8 cellular contexts compared by ENCODE assay signal in the genomic region with DNA sequence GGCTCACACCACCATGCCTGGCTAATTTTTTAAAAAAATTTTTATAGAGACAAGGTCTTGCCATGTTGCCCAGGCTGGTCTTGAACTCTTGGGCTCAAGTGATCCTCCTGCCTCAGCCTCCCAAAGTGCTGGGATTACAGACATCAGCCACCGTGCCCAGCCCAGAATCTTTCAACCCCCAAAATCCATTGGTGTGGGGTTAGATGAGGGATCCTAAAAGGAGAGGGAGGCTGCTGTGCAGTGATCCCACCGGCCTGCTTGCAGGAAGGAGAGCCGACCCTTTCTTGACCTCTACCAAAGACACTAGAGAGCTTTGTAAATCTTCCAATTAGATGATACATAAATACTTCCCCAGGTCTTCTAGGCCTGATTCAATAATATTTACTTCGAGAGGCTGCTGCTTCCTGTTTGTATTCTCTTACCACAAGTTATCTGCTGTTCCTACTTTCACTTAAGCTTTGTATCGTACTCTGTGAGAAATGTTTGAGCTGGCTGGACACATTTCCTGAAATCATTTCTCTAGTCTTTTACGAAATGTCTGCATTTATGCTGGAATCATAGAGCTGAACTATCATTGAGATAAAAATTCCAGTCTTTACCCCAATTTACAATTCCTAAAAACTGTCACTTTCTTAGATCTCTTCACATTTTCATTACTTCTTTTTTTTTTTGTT. TPM values are rescaled to one million over a fixed set of nuclear protein-coding genes. Genes with fewer than 3 reads are reported as not detected.
DNase-seq lines count a peak whose midpoint lies in the region; ATAC-seq and TF ChIP-seq lines count a peak whose summit lies in the region.

No MANE protein-coding gene starts in this region.

- no peaks in the 10 kb centered on the region for H3K36me3 ChIP-seq in upper lobe of right lung

- peaks cover 64% of the 10 kb centered on the region for H3K4me1 Mint-ChIP-seq in activated naive CD4-positive, alpha-beta T cell treated with anti-CD3 and anti-CD28 coated beads, Interleukin-2, amount 10 ng/mL, durations not matched to agents 7 days and 5 days
- peaks cover 64% of the 10 kb centered on the region for H3K4me1 Mint-ChIP-seq in activated T-cell treated with anti-CD3 and anti-CD28 coated beads, Interleukin-2, amount 50 U/mL, for 24 hours (ENCODE audit: low read depth)

- H3K27ac Mint-ChIP-seq in activated naive CD4-positive, alpha-beta T cell treated with anti-CD3 and anti-CD28 coated beads, Interleukin-2, amount 10 ng/mL, durations not matched to agents 7 days and 5 days = peak overlapping the region; percentile 98
- H3K27ac Mint-ChIP-seq in activated T-cell treated with anti-CD3 and anti-CD28 coated beads, Interleukin-2, amount 50 U/mL, for 24 hours = peak overlapping the region; percentile 88

- H3K27ac ChIP-seq in upper lobe of right lung = peak overlapping the region; percentile 86

- H3K9me3 ChIP-seq in upper lobe of right lung = no peaks in the 10 kb centered on the region

- no peaks in the 10 kb centered on the region for H3K9me3 Mint-ChIP-seq in activated naive CD4-positive, alpha-beta T cell treated with anti-CD3 and anti-CD28 coated beads, Interleukin-2, amount 10 ng/mL, durations not matched to agents 7 days and 5 days
- no peaks in the 10 kb centered on the region for H3K9me3 Mint-ChIP-seq in activated T-cell treated with anti-CD3 and anti-CD28 coated beads, Interleukin-2, amount 50 U/mL, for 24 hours

- H3K4me3 ChIP-seq in upper lobe of right lung = no peak overlapping the region

- no peaks in the 10 kb centered on the region for H3K27me3 ChIP-seq in upper lobe of right lung

- H3K4me1 ChIP-seq in upper lobe of right lung = peaks cover 9% of the 10 kb centered on the region

- peaks cover 11% of the 10 kb centered on the region for H3K27me3 Mint-ChIP-seq in activated naive CD4-positive, alpha-beta T cell treated with anti-CD3 and anti-CD28 coated beads, Interleukin-2, amount 10 ng/mL, durations not matched to agents 7 days and 5 days
- no peaks in the 10 kb centered on the region for H3K27me3 Mint-ChIP-seq in activated T-cell treated with anti-CD3 and anti-CD28 coated beads, Interleukin-2, amount 50 U/mL, for 24 hours

- CTCF ChIA-PET in activated naive CD4-positive, alpha-beta T cell treated with anti-CD3 and anti-CD28 coated beads, Interleukin-2, amount 10 ng/mL, durations not matched to agents 7 days and 5 days (lab: Charles Lee) = interaction anchor here (0.6 to 1.8 kb wide), 7 partner anchors 17 to 311 kb away, joined by 3 to 7 read pairs (median 3); a partner anchor contains a TSS

- peak; percentile 29 for DNase-seq in activated naive CD4-positive, alpha-beta T cell treated with anti-CD3 and anti-CD28 coated beads, Interleukin-2, amount 10 ng/mL, durations not matched to agents 7 days and 5 days
- no peak for DNase-seq in activated naive CD4-positive, alpha-beta T cell treated with Interleukin-2 at 50 U/mL for 16 hours
- no peak for DNase-seq in activated T-cell treated with anti-CD3 and anti-CD28 coated beads, Interleukin-2, amount 50 U/mL, for 24 hours
- DNase-seq in kidney glomerular epithelial cell (lab: John Stamatoyannopoulos, UW) = peak; percentile 33
- no peak for DNase-seq in upper lobe of right lung
- no peak for DNase-seq in NCI-H1417 treated with DMSO at 0.1 percent for 48 hours (lab: John Stamatoyannopoulos, UW)
- no peak for DNase-seq in KG1 (lab: John Stamatoyannopoulos, UW)

- no peak for TF ChIP-seq CTCF in upper lobe of right lung (IDR thresholded peaks at IDR 0.05)

- intact Hi-C loops in upper lobe of right lung (cut with DNase I) = no loop called here

- H3K4me3 Mint-ChIP-seq in activated naive CD4-positive, alpha-beta T cell treated with anti-CD3 and anti-CD28 coated beads, Interleukin-2, amount 10 ng/mL, durations not matched to agents 7 days and 5 days = peak overlapping the region; percentile 39
- H3K4me3 Mint-ChIP-seq in activated T-cell treated with anti-CD3 and anti-CD28 coated beads, Interleukin-2, amount 50 U/mL, for 24 hours = peak overlapping the region; percentile 61

- peaks cover 11% of the 10 kb centered on the region for H3K36me3 Mint-ChIP-seq in activated naive CD4-positive, alpha-beta T cell treated with anti-CD3 and anti-CD28 coated beads, Interleukin-2, amount 10 ng/mL, durations not matched to agents 7 days and 5 days
- H3K36me3 Mint-ChIP-seq in activated T-cell treated with anti-CD3 and anti-CD28 coated beads, Interleukin-2, amount 50 U/mL, for 24 hours (ENCODE audit: low read depth) = peaks cover 12% of the 10 kb centered on the region

- ATAC-seq in upper lobe of right lung = peak; percentile 79
- ATAC-seq in GM18873 (IDR thresholded peaks at IDR 0.05; ENCODE audit: low FRiP score, unreplicated experiment) = no peak

RNA-seq across cellular contexts. Expression of a gene that starts 49.3 kb away (rescaled TPM):
- total RNA-seq in upper lobe of right lung = 35.4 TPM

RNA-seq across cellular contexts. Expression of a gene that starts 51.2 kb away (rescaled TPM):
- total RNA-seq in upper lobe of right lung = 175 TPM

Comparison
In these comparisons a context has a peak if more than half of its experiments do, and no peak if none do; other contexts are left out.
1. DNase-seq: peak in activated naive CD4-positive, alpha-beta T cell treated with anti-CD3 and anti-CD28 coated beads, Interleukin-2, amount 10 ng/mL, durations not matched to agents 7 days and 5 days (single experiment) and kidney glomerular epithelial cell (single experiment); none in activated naive CD4-positive, alpha-beta T cell treated with Interleukin-2 at 50 U/mL for 16 hours (single experiment), activated T-cell treated with anti-CD3 and anti-CD28 coated beads, Interleukin-2, amount 50 U/mL, for 24 hours (single experiment), upper lobe of right lung (single experiment), NCI-H1417 treated with DMSO at 0.1 percent for 48 hours (single experiment) and KG1 (single experiment).